Comparison of ENCODE assay signal across 8 cellular contexts in genomic region chr3:13451301-13451673, GRCh38. TPM values are rescaled to one million over a fixed set of nuclear protein-coding genes. Genes with fewer than 3 reads are reported as not detected.
DNase-seq lines count a peak whose midpoint lies in the region; ATAC-seq, FAIRE-seq and TF ChIP-seq lines count a peak whose summit lies in the region.

No MANE protein-coding gene starts in this region.

- H3K27ac ChIP-seq in coronary artery, result peak overlapping the region in 1 of 2 donors; percentile 83
- H3K27ac ChIP-seq in tibial artery, result peak overlapping the region; percentile 69 to 74

- H3K4me3 ChIP-seq in GM12864 (ENCODE audit: low read depth, low read length) (peak overlapping the region; percentile 44), coronary artery (peak overlapping the region; percentile 67), mucosa of descending colon (peak overlapping the region; percentile 16), tibial artery (peak overlapping the region; percentile 53 to 59)

- ATAC-seq in HG02840 (IDR thresholded peaks at IDR 0.05; ENCODE audit: low FRiP score, unreplicated experiment) (peak; percentile 23), T-cell (replicated peaks in 1 of 4) (peak; percentile 6 to 24 (median 10)), mucosa of descending colon (peak; percentile 27)

- H3K27me3 Mint-ChIP-seq in T-cell, result no peaks in the 10 kb centered on the region

- FAIRE-seq in GM12892 (lab: Jason Lieb, UNC), result no peak

- H3K9me3 Mint-ChIP-seq in T-cell, result no peaks in the 10 kb centered on the region

- no peaks in the 10 kb centered on the region for H3K36me3 ChIP-seq in mucosa of descending colon (ENCODE audit: low read depth)
- H3K36me3 ChIP-seq in tibial artery, result no peaks in the 10 kb centered on the region

- TF ChIP-seq CTCF in GM12864 (IDR thresholded peaks at IDR 0.05; ENCODE audit: low read depth, low read length, missing control alignments), result no peak
- TF ChIP-seq CTCF in coronary artery (IDR thresholded peaks at IDR 0.05), result no peak
- TF ChIP-seq CTCF in mucosa of descending colon (IDR thresholded peaks at IDR 0.05), result no peak
- TF ChIP-seq CTCF in tibial artery (IDR thresholded peaks at IDR 0.05), result no peak

- TF ChIP-seq POLR2A in GM12892 (IDR thresholded peaks at IDR 0.05; ENCODE audit: low read depth, low read length), result no peak

- intact Hi-C loops in mucosa of descending colon (cut with DNase I, micrococcal nuclease) (loop anchor here in 1 of 2 donors (10.0 kb wide), 1 partner anchor 356 kb away; no protein-coding TSS in a partner anchor), tibial artery (cut with DNase I; ENCODE audit: low total_unique reads) (loop anchor here (5.0 to 10.0 kb wide), 2 partner anchors 156 to 454 kb away; no protein-coding TSS in a partner anchor)

- POLR2A ChIA-PET in T-cell (lab: Charles Lee), result interaction anchor here (1.0 to 1.4 kb wide), 5 partner anchors 23 to 35 kb away, joined by 3 to 6 read pairs (median 5); partner anchors contain the start of gene HDAC11 (in 1 of the 2)

- H3K9me3 ChIP-seq in mucosa of descending colon (no peaks in the 10 kb centered on the region), tibial artery (no peaks in the 10 kb centered on the region)

- peaks cover 5% of the 10 kb centered on the region for H3K4me1 ChIP-seq in mucosa of descending colon (ENCODE audit: low read depth)
- H3K4me1 ChIP-seq in tibial artery, result peaks cover 0 to 14% (median 7%) of the 10 kb centered on the region in 4 donors

- CTCF ChIA-PET in T-cell (lab: Charles Lee), result interaction anchor here (0.7 to 3.1 kb wide), 22 partner anchors 22 to 694 kb away, joined by 3 to 56 read pairs (median 7); partner anchors contain the start of genes NUP210 (in 2 of the 2) and HDAC11 (in 1 of the 2)

- peak overlapping the region; percentile 87 to 97 (median 95) for H3K4me3 Mint-ChIP-seq in T-cell

- H3K36me3 Mint-ChIP-seq in T-cell, result peaks cover 2% of the 10 kb centered on the region

- peak overlapping the region; percentile 96 to 97 for H3K27ac Mint-ChIP-seq in T-cell

- H3K27me3 ChIP-seq in tibial artery, result no peaks in the 10 kb centered on the region

- no peak for DNase-seq in GM12864 (ENCODE audit: low read depth)
- peak in 2 of 34 experiments; percentile 6 to 10 for DNase-seq in T-cell
- no peak for DNase-seq in coronary artery (ENCODE audit: low spot score)
- peak in 2 of 3 donors; percentile 30 to 41 for DNase-seq in mucosa of descending colon
- peak in 1 of 2 donors; percentile 28 for DNase-seq in tibial artery
- no peak for DNase-seq in GM12892 (ENCODE audit: insufficient read length)
- no peak for DNase-seq in NCI-H1092 (lab: John Stamatoyannopoulos, UW)

- H3K4me1 Mint-ChIP-seq in T-cell, result peaks cover 12 to 27% (median 21%) of the 10 kb centered on the region in 3 donors

RNA-seq across cellular contexts. Expression of gene HDAC11, which starts 28.8 kb away (rescaled TPM):
- 10 to 100 TPM in 1 of 5 donors, 1 to 10 TPM in 4; 5.9 to 10.4 (median 7.9) TPM for total RNA-seq in T-cell
- total RNA-seq in mucosa of descending colon, result 10 to 100 TPM; 23.0 to 28.7 (median 25.3) TPM
- polyA plus RNA-seq in GM12892 (2012; ENCODE audit: missing spikeins), result 1.6 TPM

RNA-seq across cellular contexts. Expression of gene NUP210, which starts 31.2 kb away (rescaled TPM):
- total RNA-seq in T-cell, result 100 to 1,000 TPM; 117 to 148 (median 125) TPM
- total RNA-seq in mucosa of descending colon, result 10 to 100 TPM in 1 of 3 donors, 1 to 10 TPM in 2; 6.7 to 14.8 (median 8.1) TPM
- polyA plus RNA-seq in GM12892 (2012; ENCODE audit: missing spikeins), result 48.3 TPM

Comparison
In these comparisons a context has a peak if more than half of its experiments do, and no peak if none do; other contexts are left out.
1. DNase-seq: peak in mucosa of descending colon (2 of 3); none in GM12864 (single experiment), coronary artery (single experiment), GM12892 (single experiment) and NCI-H1092 (single experiment).
2. H3K4me3 ChIP-seq: peak in every context shown above with its lines; median percentile 67 in coronary artery; 56 in tibial artery; 44 in GM12864; 16 in mucosa of descending colon.
3. RNA of gene NUP210, which starts 31.2 kb away (total RNA-seq): 117 to 148 TPM in T-cell; 6.7 to 14.8 TPM in mucosa of descending colon; every median in the first group is over 4 times any median in the second.
4. Peak in every context shown above with its lines, with median percentiles within 50 percentile points of each other: ATAC-seq.